In the genomic region with DNA sequence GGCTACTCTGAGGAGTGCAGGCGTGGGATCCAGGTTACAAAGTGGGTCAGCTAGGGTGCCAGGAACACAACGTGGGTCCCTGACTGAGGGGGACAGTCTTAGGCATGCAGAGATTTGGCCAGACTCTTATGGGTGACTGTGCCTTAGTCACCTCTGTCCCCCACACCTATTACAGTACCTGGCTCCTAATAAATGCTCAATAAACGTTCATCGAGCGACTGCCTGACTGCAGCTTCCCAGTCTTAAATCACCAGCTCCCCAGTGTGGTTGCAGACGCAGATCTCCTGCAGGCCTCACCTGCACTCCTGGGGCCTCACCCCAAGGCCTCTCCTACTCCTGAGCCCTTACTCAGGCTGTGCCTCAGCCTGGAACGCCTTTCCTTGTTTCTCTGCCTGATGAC, we compare ENCODE assay signal across 1 cellular context.
TF ChIP-seq lines count a peak whose summit lies in the region.

No MANE protein-coding gene starts in this region.

TF ChIP-seq in neural cell, 6 proteins besides CTCF, POLR2A, EP300 and RAD21:
- no peak for TF ChIP-seq POLR2AphosphoS5 (IDR thresholded peaks at IDR 0.05)
- no peak for TF ChIP-seq MXI1 (conservative IDR thresholded peaks at IDR 0.05; ENCODE audit: poor library complexity, severe bottlenecking)
- TF ChIP-seq SMC3 (conservative IDR thresholded peaks at IDR 0.05; ENCODE audit: poor library complexity) = no peak
- TF ChIP-seq TAF1 (IDR thresholded peaks at IDR 0.05; ENCODE audit: low read depth) = no peak
- no peak for TF ChIP-seq EZH2 (IDR thresholded peaks at IDR 0.05; ENCODE audit: borderline replicate concordance, insufficient read depth, low read length, poor library complexity, severe bottlenecking)
- TF ChIP-seq, protein P1, sequence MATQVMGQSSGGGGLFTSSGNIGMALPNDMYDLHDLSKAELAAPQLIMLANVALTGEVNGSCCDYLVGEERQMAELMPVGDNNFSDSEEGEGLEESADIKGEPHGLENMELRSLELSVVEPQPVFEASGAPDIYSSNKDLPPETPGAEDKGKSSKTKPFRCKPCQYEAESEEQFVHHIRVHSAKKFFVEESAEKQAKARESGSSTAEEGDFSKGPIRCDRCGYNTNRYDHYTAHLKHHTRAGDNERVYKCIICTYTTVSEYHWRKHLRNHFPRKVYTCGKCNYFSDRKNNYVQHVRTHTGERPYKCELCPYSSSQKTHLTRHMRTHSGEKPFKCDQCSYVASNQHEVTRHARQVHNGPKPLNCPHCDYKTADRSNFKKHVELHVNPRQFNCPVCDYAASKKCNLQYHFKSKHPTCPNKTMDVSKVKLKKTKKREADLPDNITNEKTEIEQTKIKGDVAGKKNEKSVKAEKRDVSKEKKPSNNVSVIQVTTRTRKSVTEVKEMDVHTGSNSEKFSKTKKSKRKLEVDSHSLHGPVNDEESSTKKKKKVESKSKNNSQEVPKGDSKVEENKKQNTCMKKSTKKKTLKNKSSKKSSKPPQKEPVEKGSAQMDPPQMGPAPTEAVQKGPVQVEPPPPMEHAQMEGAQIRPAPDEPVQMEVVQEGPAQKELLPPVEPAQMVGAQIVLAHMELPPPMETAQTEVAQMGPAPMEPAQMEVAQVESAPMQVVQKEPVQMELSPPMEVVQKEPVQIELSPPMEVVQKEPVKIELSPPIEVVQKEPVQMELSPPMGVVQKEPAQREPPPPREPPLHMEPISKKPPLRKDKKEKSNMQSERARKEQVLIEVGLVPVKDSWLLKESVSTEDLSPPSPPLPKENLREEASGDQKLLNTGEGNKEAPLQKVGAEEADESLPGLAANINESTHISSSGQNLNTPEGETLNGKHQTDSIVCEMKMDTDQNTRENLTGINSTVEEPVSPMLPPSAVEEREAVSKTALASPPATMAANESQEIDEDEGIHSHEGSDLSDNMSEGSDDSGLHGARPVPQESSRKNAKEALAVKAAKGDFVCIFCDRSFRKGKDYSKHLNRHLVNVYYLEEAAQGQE (IDR thresholded peaks at IDR 0.05; ENCODE audit: borderline replicate concordance) = no peak
